ENCODE assay signal across 8 cellular contexts in genomic region chr19:37594064-37594981, GRCh38. TPM values are rescaled to one million over a fixed set of nuclear protein-coding genes. Genes with fewer than 3 reads are reported as not detected.
DNase-seq lines count a peak whose midpoint lies in the region; ATAC-seq and TF ChIP-seq lines count a peak whose summit lies in the region.

TSS of gene ZNF540 (plus strand) at chr19:37594876. CDS start at chr19:37598448, 3,572 bp downstream.
TSS of gene ZNF571 (minus strand) at chr19:37594792. CDS start at chr19:37586676, 8,116 bp downstream.

- DNase-seq in G401 (ENCODE audit: low spot score), result peak; percentile 97
- DNase-seq in HCEC 1CT, result peak; percentile 92
- DNase-seq in MV-4-11 (lab: John Stamatoyannopoulos, UW), result peak; percentile 88
- DNase-seq in activated naive CD8-positive, alpha-beta T cell treated with anti-CD3 and anti-CD28 coated beads for 36 hours, result peak; percentile 90
- peak; percentile 91 for DNase-seq in glomerular visceral epithelial cell (ENCODE audit: extremely low spot score)
- peak; percentile 91 for DNase-seq in occipital lobe (lab: John Stamatoyannopoulos, UW)

- no peaks in the 10 kb centered on the region for H3K27me3 Mint-ChIP-seq in activated naive CD8-positive, alpha-beta T cell treated with anti-CD3 and anti-CD28 coated beads for 36 hours

- peaks cover 33% of the 10 kb centered on the region for H3K9me3 Mint-ChIP-seq in activated naive CD8-positive, alpha-beta T cell treated with anti-CD3 and anti-CD28 coated beads for 36 hours

- peak; percentile 99 for ATAC-seq in SK-N-SH treated with all-trans-retinoic acid at 6 μM for 48 hours

- H3K4me1 Mint-ChIP-seq in activated naive CD8-positive, alpha-beta T cell treated with anti-CD3 and anti-CD28 coated beads for 36 hours, result peaks cover 21% of the 10 kb centered on the region

- H3K27ac Mint-ChIP-seq in activated naive CD8-positive, alpha-beta T cell treated with anti-CD3 and anti-CD28 coated beads for 36 hours, result peak within 1 kb of the TSS; percentile 99

- peak within 1 kb of the TSS; percentile 83 for H3K27ac ChIP-seq in temporal lobe (ENCODE audit: low read depth, low read length)

- in situ Hi-C loops in G401 (cut with HindIII; ENCODE audit: low sequenced_read_pairs), result no loop called here

- H3K36me3 Mint-ChIP-seq in activated naive CD8-positive, alpha-beta T cell treated with anti-CD3 and anti-CD28 coated beads for 36 hours, result peaks cover 51% of the 10 kb centered on the region

- H3K4me3 Mint-ChIP-seq in activated naive CD8-positive, alpha-beta T cell treated with anti-CD3 and anti-CD28 coated beads for 36 hours, result peak within 1 kb of the TSS; percentile 98

TF ChIP-seq in SK-N-SH treated with all-trans-retinoic acid at 6 μM for 48 hours, 23 proteins besides CTCF, POLR2A, EP300 and RAD21:
- TF ChIP-seq PATZ1 (CRISPR knock-in tag; IDR thresholded peaks at IDR 0.05; ENCODE audit: borderline replicate concordance) (peak; percentile 38; the same call in 1 of the 2 replicates), ISL1 (CRISPR knock-in tag; IDR thresholded peaks at IDR 0.05) (no peak), ESRRG (CRISPR knock-in tag; IDR thresholded peaks at IDR 0.05) (no peak), ZNF8 (CRISPR knock-in tag; IDR thresholded peaks at IDR 0.05) (no peak), ZNF70 (CRISPR knock-in tag; IDR thresholded peaks at IDR 0.05) (no peak), GLIS3 (CRISPR knock-in tag; IDR thresholded peaks at IDR 0.05) (no peak), CREB5 (CRISPR knock-in tag; IDR thresholded peaks at IDR 0.05; ENCODE audit: low read depth) (no peak), PPARA (CRISPR knock-in tag; IDR thresholded peaks at IDR 0.05; ENCODE audit: borderline replicate concordance) (no peak), ZFP30 (CRISPR knock-in tag; IDR thresholded peaks at IDR 0.05) (no peak)

RNA-seq across cellular contexts. Expression of gene ZNF540, which starts in this region (rescaled TPM):
- total RNA-seq in G401 (2014; rRNA removed; shearing (Covaris generic)), result 0.27 and 0.55 TPM in 2 replicates
- total RNA-seq in activated naive CD8-positive, alpha-beta T cell treated with anti-CD3 and anti-CD28 coated beads for 36 hours, result under 1 TPM; 0.72 to 0.82 TPM
- total RNA-seq in occipital lobe (22.0 TPM), temporal lobe (16.2 TPM)

RNA-seq across cellular contexts. Expression of gene ZNF571, which starts in this region (rescaled TPM):
- total RNA-seq in G401 (2014; rRNA removed; shearing (Covaris generic)), result 0.98 and 3.4 TPM in 2 replicates
- total RNA-seq in activated naive CD8-positive, alpha-beta T cell treated with anti-CD3 and anti-CD28 coated beads for 36 hours, result 1 to 10 TPM; 2.5 to 2.7 TPM
- total RNA-seq in occipital lobe (11.7 TPM), temporal lobe (12.3 TPM)

Comparison
In these comparisons a context has a peak if more than half of its experiments do, and no peak if none do; other contexts are left out.
1. Peak in every context shown above with its lines: DNase-seq, ATAC-seq and H3K27ac ChIP-seq.